10 cellular contexts compared by ENCODE assay signal in the genomic region with DNA sequence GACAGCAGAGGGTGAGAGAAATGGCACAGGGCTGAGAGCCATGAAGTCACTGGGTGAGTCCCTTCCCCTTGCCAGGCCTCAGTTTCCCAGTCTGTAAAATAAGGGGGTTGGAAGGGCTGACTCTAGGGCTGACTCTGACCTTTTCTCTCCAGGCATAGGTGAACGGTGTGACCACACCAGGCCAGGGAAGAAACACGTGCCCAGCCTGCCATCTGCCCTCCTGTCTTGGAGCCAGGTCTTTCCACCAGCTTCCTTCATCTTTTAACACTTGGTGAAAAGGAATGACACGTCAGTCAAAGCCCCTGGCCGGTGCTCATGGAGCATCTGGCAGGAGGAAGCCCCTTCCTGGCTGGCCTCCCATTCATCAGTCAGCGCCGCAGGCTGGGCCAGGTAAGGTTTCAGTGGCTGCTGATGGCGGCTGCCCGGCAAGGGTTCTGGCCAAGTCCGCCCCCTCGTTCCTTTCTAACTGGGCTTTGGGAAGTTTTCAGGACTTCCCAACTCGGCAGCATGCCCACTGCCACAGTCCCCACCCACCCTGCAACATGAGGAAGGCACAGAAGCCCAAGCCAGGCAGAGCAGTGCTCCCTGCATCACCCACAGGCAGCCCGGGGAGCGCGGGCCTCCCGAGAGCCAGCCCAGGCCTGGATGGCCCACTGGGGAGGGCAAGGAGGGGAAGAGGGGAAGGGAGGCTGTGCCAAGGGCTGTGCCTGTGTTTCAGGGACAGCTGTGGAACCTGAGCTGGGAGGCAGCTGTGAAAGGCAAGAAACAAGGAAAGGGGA.
A peak's percentile ranks its signal among the peaks of the same experiment; 100 is the strongest.
DNase-seq lines count a peak whose midpoint lies in the region; ATAC-seq and TF ChIP-seq lines count a peak whose summit lies in the region.
"Had no signal": no experiment of that assay in that cellular context is flagged by ENCODE, and none has a peak within 500 bp of the region (broad histone marks: within the 10 kb centered on the region; RNA-seq: fewer than 3 reads in every experiment).

No MANE protein-coding gene starts in this region.

- H3K4me1 ChIP-seq in breast epithelium (peaks cover 22 to 30% of the 10 kb centered on the region in 2 donors), subcutaneous abdominal adipose tissue (ENCODE audit: control insufficient read depth in 5 of 5, insufficient read depth in 5 of 5, low read length in 5 of 5) (peaks cover 22 to 87% (median 80%) of the 10 kb centered on the region in 5 donors)

- no peak for TF ChIP-seq POLR2A in breast epithelium (IDR thresholded peaks at IDR 0.05)

- H3K4me3 ChIP-seq in MG63 (no peak overlapping the region), breast epithelium (peak overlapping the region in 1 of 3 donors; percentile 36), subcutaneous abdominal adipose tissue (ENCODE audit: low read depth in 1 of 5, low read length in 5 of 5) (peak overlapping the region in 3 of 5 donors; percentile 2 to 40 (median 5))

- no peak for ATAC-seq in GM21447 (IDR thresholded peaks at IDR 0.05; ENCODE audit: unreplicated experiment)

- H3K36me3 ChIP-seq in MG63 = no peaks in the 10 kb centered on the region
- H3K36me3 ChIP-seq in breast epithelium = no peaks in the 10 kb centered on the region
- H3K36me3 ChIP-seq in subcutaneous abdominal adipose tissue (ENCODE audit: control insufficient read depth in 5 of 5, insufficient read depth in 5 of 5, low read length in 5 of 5) = no peaks in the 10 kb centered on the region

- H3K9me3 ChIP-seq in MG63 = no peaks in the 10 kb centered on the region
- no peaks in the 10 kb centered on the region for H3K9me3 ChIP-seq in breast epithelium
- H3K9me3 ChIP-seq in subcutaneous abdominal adipose tissue (ENCODE audit: control insufficient read depth in 5 of 5, low read length in 5 of 5) = no peaks in the 10 kb centered on the region

- no peaks in the 10 kb centered on the region for H3K27me3 ChIP-seq in MG63
- no peaks in the 10 kb centered on the region for H3K27me3 ChIP-seq in breast epithelium
- no peaks in the 10 kb centered on the region for H3K27me3 ChIP-seq in subcutaneous abdominal adipose tissue (ENCODE audit: control insufficient read depth in 5 of 5, insufficient read depth in 4 of 5, low read length in 5 of 5)

- H3K27ac ChIP-seq in breast epithelium = peak overlapping the region; percentile 93 to 95
- H3K27ac ChIP-seq in subcutaneous abdominal adipose tissue (ENCODE audit: low read depth, low read length) = peak overlapping the region; percentile 99

- H3K9ac ChIP-seq in subcutaneous abdominal adipose tissue (ENCODE audit: low read length in 5 of 5) = peak overlapping the region in 4 of 5 donors; percentile 52 to 79 (median 69)

- intact Hi-C loops in breast epithelium (cut with DNase I; ENCODE audit: low total_unique reads) = no loop called here

- DNase-seq in MG63 (peak; percentile 98), breast epithelium (ENCODE audit: low spot score in 2 of 2) (peak; percentile 64 to 69), kidney tubule cell (ENCODE audit: low spot score) (peak; percentile 13), NCI-H2107 (lab: John Stamatoyannopoulos, UW) (no peak), SHP77 treated with DMSO at 0.1 percent for 48 hours (lab: John Stamatoyannopoulos, UW) (no peak)
- DNase-seq in stimulated activated naive CD4-positive, alpha-beta T cell (lab: John Stamatoyannopoulos, UW) = no peak
- DNase-seq: activated CD8-positive, alpha-beta memory T cell treated with anti-CD3 and anti-CD28 coated beads for 24 hours; stimulated activated CD4-positive, alpha-beta T cell treated with anti-CD3 and anti-CD28 coated beads, Interleukin-1b, Interleukin-23, amount 100 ng/mL, for 48 hours had no signal

- TF ChIP-seq CTCF in breast epithelium (IDR thresholded peaks at IDR 0.05) = no peak

Comparison
In these comparisons a context has a peak if more than half of its experiments do, and no peak if none do; other contexts are left out.
1. DNase-seq: peak in MG63 (single experiment), breast epithelium (2 of 2) and kidney tubule cell (single experiment); none in stimulated activated naive CD4-positive, alpha-beta T cell (0 of 6), NCI-H2107 (single experiment) and SHP77 treated with DMSO at 0.1 percent for 48 hours (single experiment).